In genomic region chr7:105098863-105099515, GRCh38 we compare ENCODE assay signal across 9 cellular contexts.
DNase-seq lines count a peak whose midpoint lies in the region; ATAC-seq and TF ChIP-seq lines count a peak whose summit lies in the region.
"Had no signal": no experiment of that assay in that cellular context is flagged by ENCODE, and none has a peak within 500 bp of the region (broad histone marks: within the 10 kb centered on the region; RNA-seq: fewer than 3 reads in every experiment).

No MANE protein-coding gene starts in this region.

- ATAC-seq in HG02623 (IDR thresholded peaks at IDR 0.05; ENCODE audit: unreplicated experiment) (peak; percentile 77), omental fat pad (ENCODE audit: low FRiP score) (peak; percentile 43)

- H3K27ac ChIP-seq in RWPE1 (no peak overlapping the region), SJCRH30 (no peak overlapping the region)

- H3K9me3 ChIP-seq in SJCRH30 (replicated peaks), result no peaks in the 10 kb centered on the region
- H3K9me3 ChIP-seq: A549 had no signal

- no peak overlapping the region for H3K4me3 ChIP-seq in SJCRH30
- H3K4me3 ChIP-seq: A549 had no signal

- CTCF ChIA-PET in RWPE1 (lab: Yijun Ruan, JAX), result interaction anchor here (0.5 kb wide), 1 partner anchor 11 kb away, joined by 7 read pairs; no protein-coding TSS in a partner anchor

- DNase-seq in NCI-H1417 (lab: John Stamatoyannopoulos, UW) (peak in 2 of 3 experiments; percentile 11 to 58), NCI-H1417 treated with DMSO at 0.1 percent for 48 hours (lab: John Stamatoyannopoulos, UW) (no peak), RWPE1 (ENCODE audit: low spot score) (peak; percentile 27), omental fat pad (ENCODE audit: low spot score) (no peak), NCI-H510A (lab: John Stamatoyannopoulos, UW) (no peak), SJCRH30 (no peak), cortex of kidney (lab: John Stamatoyannopoulos, UW) (no peak)

- no peaks in the 10 kb centered on the region for H3K27me3 ChIP-seq in SJCRH30

- H3K36me3 ChIP-seq in SJCRH30, result peaks cover 53% of the 10 kb centered on the region

- no peak for TF ChIP-seq CTCF in RWPE1 (conservative IDR thresholded peaks at IDR 0.05; ENCODE audit: low read depth)
- no peak for TF ChIP-seq CTCF in omental fat pad (IDR thresholded peaks at IDR 0.05)

- POLR2A ChIA-PET in RWPE1 (lab: Yijun Ruan, JAX; ENCODE audit: low non-redundant PET), result no interaction called here

- H3K4me1 ChIP-seq in SJCRH30, result peaks cover 5% of the 10 kb centered on the region; the same call in 1 of the 2 replicates

Comparison
In these comparisons a context has a peak if more than half of its experiments do, and no peak if none do; other contexts are left out.
1. DNase-seq: peak in NCI-H1417 (2 of 3) and RWPE1 (single experiment); none in NCI-H1417 treated with DMSO at 0.1 percent for 48 hours (single experiment), omental fat pad (single experiment), NCI-H510A (single experiment), SJCRH30 (0 of 2) and cortex of kidney (single experiment).